Comparison of ENCODE assay signal across 16 cellular contexts in genomic region chr14:49754570-49755097, GRCh38.
DNase-seq lines count a peak whose midpoint lies in the region; ATAC-seq, FAIRE-seq and TF ChIP-seq lines count a peak whose summit lies in the region.
"Had no signal": no experiment of that assay in that cellular context is flagged by ENCODE, and none has a peak within 500 bp of the region (broad histone marks: within the 10 kb centered on the region; RNA-seq: fewer than 3 reads in every experiment).

No MANE protein-coding gene starts in this region.

- ATAC-seq in RWPE2 (ENCODE audit: low read depth): peak; percentile 91
- no peak for ATAC-seq in activated CD4-positive, CD25-positive, alpha-beta regulatory T cell treated with anti-CD3 and anti-CD28 coated beads, Interleukin-2, amount 50 U/mL, for 24 hours
- ATAC-seq: HepG2 had no signal

- peaks cover 2% of the 10 kb centered on the region for H3K4me1 ChIP-seq in RWPE2 (ENCODE audit: insufficient read depth, poor library complexity, severe bottlenecking)

- peaks cover 2% of the 10 kb centered on the region for H3K27me3 ChIP-seq in RWPE2 (ENCODE audit: insufficient read depth, poor library complexity, severe bottlenecking)
- H3K27me3 ChIP-seq: BLaER1 had no signal

- no peaks in the 10 kb centered on the region for H3K36me3 ChIP-seq in RWPE2 (ENCODE audit: low read depth)
- H3K36me3 ChIP-seq: BLaER1 had no signal

- peak; percentile 35 for FAIRE-seq in urothelium cell line (lab: Jason Lieb, UNC)
- FAIRE-seq in GM19239 (lab: Jason Lieb, UNC): no peak
- FAIRE-seq: H1, HepG2 had no signal

- H3K27ac ChIP-seq in RWPE2 (ENCODE audit: poor library complexity, severe bottlenecking) (no peak overlapping the region), epithelial cell of prostate (peak overlapping the region; percentile 29)
- H3K27ac ChIP-seq: BLaER1 had no signal

- no peak for TF ChIP-seq CTCF in RWPE2 (IDR thresholded peaks at IDR 0.05; ENCODE audit: poor library complexity, severe bottlenecking)

- H3K4me3 ChIP-seq in RWPE2 (ENCODE audit: severe bottlenecking): no peak overlapping the region
- H3K4me3 ChIP-seq: BLaER1 had no signal

- peak; percentile 33 for DNase-seq in ELR (ENCODE audit: low read depth)
- no peak for DNase-seq in RWPE2 (ENCODE audit: low spot score)
- peak; percentile 37 for DNase-seq in epithelial cell of prostate (ENCODE audit: low read depth, low spot score)
- DNase-seq in urothelium cell line (ENCODE audit: low spot score): no peak
- DNase-seq in GM19239 (ENCODE audit: insufficient read length, low spot score): no peak
- DNase-seq in activated gamma-delta T cell treated with Interleukin-2 at 50 U/mL for 16 hours: no peak
- DNase-seq: 8988T; CD4-positive, alpha-beta memory T cell; DMS153; DMS79; GF-D8; H9 had no signal

- H3K9me3 ChIP-seq in RWPE2 (ENCODE audit: severe bottlenecking): no peaks in the 10 kb centered on the region
- H3K9me3 ChIP-seq: BLaER1 had no signal

Comparison
In these comparisons a context has a peak if more than half of its experiments do, and no peak if none do; other contexts are left out.
1. DNase-seq: peak in ELR (single experiment) and epithelial cell of prostate (single experiment); none in RWPE2 (single experiment), urothelium cell line (single experiment), GM19239 (single experiment) and activated gamma-delta T cell treated with Interleukin-2 at 50 U/mL for 16 hours (single experiment).